ENCODE assay signal across 19 cellular contexts in the genomic region with DNA sequence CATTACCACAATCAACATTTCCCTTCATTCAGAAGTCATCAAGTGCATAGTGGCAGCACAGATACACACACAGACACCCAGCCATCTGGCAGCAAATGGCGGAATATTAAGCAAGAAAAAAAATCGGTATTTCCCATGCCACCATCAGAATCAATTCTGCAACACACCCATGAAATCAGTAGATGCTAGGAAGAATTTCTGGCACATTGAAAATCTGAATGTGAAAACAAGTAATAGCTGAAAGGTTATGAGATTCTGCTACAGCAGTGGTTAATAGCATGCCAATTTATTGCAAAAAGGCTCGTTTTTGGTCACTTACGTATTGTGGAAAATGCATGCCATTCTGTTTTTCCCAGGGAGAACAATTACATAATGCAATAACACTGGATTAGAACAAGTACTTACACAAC.
DNase-seq lines count a peak whose midpoint lies in the region; ATAC-seq, FAIRE-seq and TF ChIP-seq lines count a peak whose summit lies in the region.
"Had no signal": no experiment of that assay in that cellular context is flagged by ENCODE, and none has a peak within 500 bp of the region (broad histone marks: within the 10 kb centered on the region; RNA-seq: fewer than 3 reads in every experiment).

No MANE protein-coding gene starts in this region.

- H3K27ac Mint-ChIP-seq in activated CD4-positive, alpha-beta T cell treated with anti-CD3 and anti-CD28 coated beads, Interleukin-2, amount 10 ng/mL, durations not matched to agents 24 days and 14 days, result peak overlapping the region; percentile 18

- peak overlapping the region; percentile 23 to 71 for H3K27ac ChIP-seq in coronary artery
- H3K27ac ChIP-seq in temporal lobe (ENCODE audit: low read depth, low read length), result peak overlapping the region; percentile 34
- H3K27ac ChIP-seq: breast epithelium, upper lobe of right lung had no signal

- no peak for TF ChIP-seq CTCF in coronary artery (IDR thresholded peaks at IDR 0.05)

- ATAC-seq in GM19463 (IDR thresholded peaks at IDR 0.05; ENCODE audit: unreplicated experiment), result no peak
- ATAC-seq in GM21515 (IDR thresholded peaks at IDR 0.05; ENCODE audit: unreplicated experiment), result no peak
- ATAC-seq: left colon, upper lobe of right lung had no signal

- H3K4me3 Mint-ChIP-seq in activated CD4-positive, alpha-beta T cell treated with anti-CD3 and anti-CD28 coated beads, Interleukin-2, amount 10 ng/mL, durations not matched to agents 24 days and 14 days, result no peak overlapping the region
- H3K4me3 Mint-ChIP-seq: activated naive CD4-positive, alpha-beta T cell treated with anti-CD3 and anti-CD28 coated beads, Interleukin-2, amount 50 U/mL, for 24 hours had no signal

- peak overlapping the region; percentile 10 for H3K4me3 ChIP-seq in coronary artery
- H3K4me3 ChIP-seq: breast epithelium, ovary, smooth muscle cell, upper lobe of right lung had no signal

- FAIRE-seq in islet of Langerhans (lab: Jason Lieb, UNC), result peak; percentile 66

- no peaks in the 10 kb centered on the region for H3K27me3 Mint-ChIP-seq in activated CD4-positive, alpha-beta T cell treated with anti-CD3 and anti-CD28 coated beads, Interleukin-2, amount 10 ng/mL, durations not matched to agents 24 days and 14 days
- H3K27me3 Mint-ChIP-seq: activated naive CD4-positive, alpha-beta T cell treated with anti-CD3 and anti-CD28 coated beads, Interleukin-2, amount 50 U/mL, for 24 hours had no signal

- H3K9me3 Mint-ChIP-seq in activated CD4-positive, alpha-beta T cell treated with anti-CD3 and anti-CD28 coated beads, Interleukin-2, amount 10 ng/mL, durations not matched to agents 24 days and 14 days, result no peaks in the 10 kb centered on the region
- H3K9me3 Mint-ChIP-seq: activated naive CD4-positive, alpha-beta T cell treated with anti-CD3 and anti-CD28 coated beads, Interleukin-2, amount 50 U/mL, for 24 hours had no signal

- H3K36me3 Mint-ChIP-seq in activated CD4-positive, alpha-beta T cell treated with anti-CD3 and anti-CD28 coated beads, Interleukin-2, amount 10 ng/mL, durations not matched to agents 24 days and 14 days (ENCODE audit: low read depth), result peaks cover 63% of the 10 kb centered on the region

- intact Hi-C loops in activated CD4-positive, alpha-beta T cell treated with anti-CD3 and anti-CD28 coated beads, Interleukin-2, amount 10 ng/mL, durations not matched to agents 24 days and 14 days (cut with micrococcal nuclease), result no loop called here

- H3K4me1 Mint-ChIP-seq in activated CD4-positive, alpha-beta T cell treated with anti-CD3 and anti-CD28 coated beads, Interleukin-2, amount 10 ng/mL, durations not matched to agents 24 days and 14 days, result peaks cover 12% of the 10 kb centered on the region

- no peak for DNase-seq in activated CD4-positive, alpha-beta T cell treated with anti-CD3 and anti-CD28 coated beads, Interleukin-2, amount 10 ng/mL, durations not matched to agents 24 days and 14 days
- no peak for DNase-seq in activated CD4-positive, alpha-beta T cell treated with anti-CD3 and anti-CD28 coated beads for 4 hours
- DNase-seq in coronary artery (ENCODE audit: low spot score), result no peak
- DNase-seq in NCI-H2227 (lab: John Stamatoyannopoulos, UW; ENCODE audit: unreplicated experiment), result no peak
- DNase-seq: 8988T; DMS153; effector memory CD4-positive, alpha-beta T cell; left colon; NCI-H1436; NCI-H226; ovary; upper lobe of right lung had no signal
